ENCODE assay signal across 1 cellular context in genomic region chr4:26812049-26812729, GRCh38.
TF ChIP-seq lines count a peak whose summit lies in the region.

No MANE protein-coding gene starts in this region.

TF ChIP-seq in H1, 55 proteins besides CTCF, POLR2A, EP300 and RAD21 (continued from another document):
- TF ChIP-seq EZH2 (IDR thresholded peaks at IDR 0.05; ENCODE audit: low read depth, low read length, severe bottlenecking) (no peak), KDM5A (IDR thresholded peaks at IDR 0.05; ENCODE audit: low read length) (no peak), BACH1 (IDR thresholded peaks at IDR 0.05; ENCODE audit: low read length) (no peak), FOSL1 (IDR thresholded peaks at IDR 0.05; ENCODE audit: insufficient read depth, low read depth, low read length) (no peak), ZNF274 (IDR thresholded peaks at IDR 0.05; ENCODE audit: borderline replicate concordance, extremely low read depth, low read length) (no peak), RBBP5 (IDR thresholded peaks at IDR 0.05; ENCODE audit: borderline replicate concordance, low read depth, low read length) (no peak)
